ENCODE assay signal across 18 cellular contexts in genomic region chr5:42874621-42875198, GRCh38.
DNase-seq lines count a peak whose midpoint lies in the region; ATAC-seq and TF ChIP-seq lines count a peak whose summit lies in the region.
"Had no signal": no experiment of that assay in that cellular context is flagged by ENCODE, and none has a peak within 500 bp of the region (broad histone marks: within the 10 kb centered on the region; RNA-seq: fewer than 3 reads in every experiment).

No MANE protein-coding gene starts in this region.

- TF ChIP-seq POLR2A in right lobe of liver (IDR thresholded peaks at IDR 0.05): no peak

- no peaks in the 10 kb centered on the region for H3K79me2 ChIP-seq in Karpas-422 (ENCODE audit: low read length)

- no peak overlapping the region for H3K27ac ChIP-seq in Karpas-422 (ENCODE audit: low read length)
- H3K27ac ChIP-seq in right lobe of liver: peak overlapping the region; percentile 48 to 89 (median 81)
- H3K27ac ChIP-seq in caudate nucleus (ENCODE audit: low read depth, low read length): no peak overlapping the region
- H3K27ac ChIP-seq: BLaER1 had no signal

- H2AFZ ChIP-seq in Karpas-422 (ENCODE audit: low read length): no peak overlapping the region

- H3K27me3 ChIP-seq in Karpas-422 (ENCODE audit: low read length): no peaks in the 10 kb centered on the region
- no peaks in the 10 kb centered on the region for H3K27me3 ChIP-seq in right lobe of liver
- H3K27me3 ChIP-seq: BLaER1 had no signal

- H4K20me1 ChIP-seq in Karpas-422 (ENCODE audit: insufficient read depth, low read depth, low read length): no peaks in the 10 kb centered on the region
- H4K20me1 ChIP-seq: BLaER1 had no signal

- DNase-seq in Karpas-422 (peak; percentile 4), left colon (peak; percentile 37 to 42), right lobe of liver (peak in 1 of 3 donors; percentile 70), NCI-H2171 treated with DMSO at 0.1 percent for 48 hours (lab: John Stamatoyannopoulos, UW) (no peak), NCI-H1092 (lab: John Stamatoyannopoulos, UW) (no peak), caudate nucleus (lab: John Stamatoyannopoulos, UW) (no peak)
- DNase-seq: 8988T; Calu3; CD4-positive, alpha-beta memory T cell; DND-41; EL; GOT3; H7; HFFc6 had no signal

- intact Hi-C loops in left colon (cut with DNase I, micrococcal nuclease) (no loop called here), right lobe of liver (cut with DNase I) (no loop called here)

- H3K9me2 ChIP-seq in Karpas-422 (replicated peaks; ENCODE audit: insufficient read depth, low read length): no peaks in the 10 kb centered on the region

- no peak overlapping the region for H3K4me3 ChIP-seq in Karpas-422 (ENCODE audit: low read length)
- H3K4me3 ChIP-seq in right lobe of liver: no peak overlapping the region
- H3K4me3 ChIP-seq: BLaER1, GM12878 had no signal

- ATAC-seq in left colon (peak; percentile 42), right lobe of liver (peak; percentile 55 to 78 (median 62)), HG03457 (IDR thresholded peaks at IDR 0.05; ENCODE audit: unreplicated experiment) (no peak)
- ATAC-seq: GM12878, HCT116 had no signal

- H3K9ac ChIP-seq in Karpas-422 (ENCODE audit: low read length): no peak overlapping the region
- H3K9ac ChIP-seq: BLaER1 had no signal

- whole genome bisulfite sequencing in right lobe of liver (ENCODE audit: insufficient coverage, low coverage, low lambda C conversion rate, missing lambda C conversion rate): 26% methylated on average over 2 of the region's 2 CpGs

- no peak overlapping the region for H3K4me2 ChIP-seq in Karpas-422 (ENCODE audit: low read depth, low read length, poor library complexity, severe bottlenecking)
- H3K4me2 ChIP-seq: BLaER1 had no signal

- H3K9me3 ChIP-seq in Karpas-422 (ENCODE audit: low read length) (no peaks in the 10 kb centered on the region), right lobe of liver (no peaks in the 10 kb centered on the region)
- H3K9me3 ChIP-seq: BLaER1 had no signal

- H3K36me3 ChIP-seq in Karpas-422 (ENCODE audit: insufficient read depth, low read length) (no peaks in the 10 kb centered on the region), right lobe of liver (no peaks in the 10 kb centered on the region)
- H3K36me3 ChIP-seq: BLaER1 had no signal

- H3K4me1 ChIP-seq in Karpas-422 (ENCODE audit: low read length) (no peaks in the 10 kb centered on the region), right lobe of liver (peaks cover 0 to 58% (median 23%) of the 10 kb centered on the region in 4 donors)
- H3K4me1 ChIP-seq: BLaER1 had no signal

- no peak for TF ChIP-seq CTCF in right lobe of liver (IDR thresholded peaks at IDR 0.05)

Comparison
In these comparisons a context has a peak if more than half of its experiments do, and no peak if none do; other contexts are left out.
1. DNase-seq: peak in Karpas-422 (single experiment) and left colon (2 of 2); none in NCI-H2171 treated with DMSO at 0.1 percent for 48 hours (single experiment), NCI-H1092 (single experiment) and caudate nucleus (0 of 61).
2. H3K27ac ChIP-seq: peak in right lobe of liver (3 of 3); none in Karpas-422 (single experiment) and caudate nucleus (single experiment).